In the genomic region with DNA sequence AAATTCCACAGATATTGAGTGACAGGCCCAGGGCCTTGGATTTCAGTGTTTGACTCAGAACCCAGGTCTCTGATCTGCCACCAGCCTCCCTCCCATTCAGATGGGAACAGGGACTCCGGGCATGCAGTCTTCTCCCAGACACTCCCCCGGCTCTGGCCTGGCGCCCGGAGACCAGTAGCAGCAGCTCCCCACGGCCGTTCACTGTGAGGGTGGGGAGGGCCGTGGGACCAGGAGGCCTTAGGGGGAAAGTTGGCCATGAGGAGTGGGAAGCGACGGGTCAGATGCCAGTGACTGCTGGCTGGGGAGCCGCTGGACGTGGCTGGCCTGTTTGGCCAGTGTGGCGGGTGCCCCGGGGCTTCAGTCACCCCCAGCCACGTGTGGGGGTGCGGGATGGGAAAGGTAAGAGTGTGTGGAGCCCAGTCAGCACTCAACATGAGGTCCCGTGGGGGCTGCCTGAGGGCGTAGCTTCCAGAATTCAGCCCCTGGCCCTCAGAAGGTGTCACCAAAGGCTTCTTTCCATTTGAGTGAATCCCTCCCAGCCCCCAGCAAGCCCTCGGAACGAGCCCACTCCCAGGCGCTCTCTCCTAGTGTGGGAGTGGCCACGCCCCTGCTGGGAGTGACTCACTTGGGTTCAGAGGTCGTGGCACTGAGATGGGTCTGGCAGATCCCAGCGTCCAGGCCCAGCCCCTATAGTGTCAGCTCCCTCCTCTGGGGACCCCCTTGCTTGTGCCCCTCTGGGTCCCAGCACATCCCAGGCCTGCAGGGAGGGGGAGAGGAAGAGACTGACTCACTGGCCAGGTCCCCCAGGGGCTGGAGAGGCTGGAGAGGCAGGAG, we compare ENCODE assay signal across 8 cellular contexts.
DNase-seq lines count a peak whose midpoint lies in the region; ATAC-seq and TF ChIP-seq lines count a peak whose summit lies in the region.

No MANE protein-coding gene starts in this region.

- no peaks in the 10 kb centered on the region for H3K9me2 ChIP-seq in PC-3 (replicated peaks; ENCODE audit: low read length)

- H3K9me3 ChIP-seq in PC-3 (ENCODE audit: low read length) (no peaks in the 10 kb centered on the region), iPS-18c (ENCODE audit: control insufficient read depth, insufficient read depth, low read length) (peaks cover 3% of the 10 kb centered on the region), sigmoid colon (no peaks in the 10 kb centered on the region)

- no peak overlapping the region for H3K4me2 ChIP-seq in PC-3 (ENCODE audit: low read length)

- no peak for TF ChIP-seq POLR2A in sigmoid colon (IDR thresholded peaks at IDR 0.05)

- intact Hi-C loops in PC-3 (cut with micrococcal nuclease) (no loop called here), sigmoid colon (cut with DNase I) (no loop called here)

- TF ChIP-seq EP300 in sigmoid colon (IDR thresholded peaks at IDR 0.05) = no peak

- no peak overlapping the region for H3K9ac ChIP-seq in PC-3 (ENCODE audit: low read length)

- no peaks in the 10 kb centered on the region for H3K27me3 ChIP-seq in PC-3 (ENCODE audit: low read length)
- no peaks in the 10 kb centered on the region for H3K27me3 ChIP-seq in sigmoid colon

- DNase-seq in ELR (ENCODE audit: low read depth) = peak; percentile 80
- DNase-seq in PC-3 = peak; percentile 25
- peak; percentile 82 for DNase-seq in astrocyte of the hippocampus (ENCODE audit: low read depth, low spot score)
- peak; percentile 91 for DNase-seq in sigmoid colon
- no peak for DNase-seq in NCI-H510A (lab: John Stamatoyannopoulos, UW)

- ATAC-seq in PC-3 (peak; percentile 48), GM18498 (IDR thresholded peaks at IDR 0.05; ENCODE audit: unreplicated experiment) (no peak), GM18873 (IDR thresholded peaks at IDR 0.05; ENCODE audit: low FRiP score, unreplicated experiment) (no peak)

- CTCF ChIA-PET in PC-3 (lab: Charles Lee) = interaction anchor here (0.6 kb wide), 1 partner anchor 276 kb away, joined by 5 read pairs; no protein-coding TSS in a partner anchor

- no TSS peak for BruUV-seq in PC-3 (replicated peaks; lab: Mats Ljungman, UMichigan)

- H3K79me2 ChIP-seq in PC-3 (ENCODE audit: low read length) = peaks cover 82% of the 10 kb centered on the region

- peaks cover 19% of the 10 kb centered on the region for H3K4me1 ChIP-seq in PC-3 (ENCODE audit: insufficient read depth, low read length)
- H3K4me1 ChIP-seq in sigmoid colon = peaks cover 0 to 93% (median 89%) of the 10 kb centered on the region in 4 donors

- TF ChIP-seq CTCF in PC-3 (conservative IDR thresholded peaks at IDR 0.05; ENCODE audit: low read depth, low read length) (no peak), sigmoid colon (IDR thresholded peaks at IDR 0.05) (no peak)

- POLR2A ChIA-PET in PC-3 (lab: Charles Lee; ENCODE audit: unreplicated experiment) = no interaction called here

- peaks cover 4% of the 10 kb centered on the region; the same call in 1 of the 2 replicates for H3K36me3 ChIP-seq in PC-3 (ENCODE audit: low read depth, low read length)
- H3K36me3 ChIP-seq in sigmoid colon = peaks cover 0 to 5% (median 0%) of the 10 kb centered on the region in 4 donors

- H4K20me1 ChIP-seq in PC-3 (ENCODE audit: low read length) = peaks cover 35% of the 10 kb centered on the region; the same call in 1 of the 2 replicates

- no peak overlapping the region for H3K27ac ChIP-seq in PC-3 (ENCODE audit: low read length)
- peak overlapping the region; percentile 95 to 99 (median 96) for H3K27ac ChIP-seq in sigmoid colon

- no peak overlapping the region for H2AFZ ChIP-seq in PC-3 (ENCODE audit: low read length)

- H3K4me3 ChIP-seq in PC-3 (ENCODE audit: low read length) = no peak overlapping the region
- peak overlapping the region; percentile 57; the same call in 1 of the 2 replicates for H3K4me3 ChIP-seq in iPS-18c (ENCODE audit: insufficient read depth, low read depth, low read length)
- H3K4me3 ChIP-seq in sigmoid colon = peak overlapping the region; percentile 47 to 60 (median 57)

- WGBS in sigmoid colon, 2 donors = 9 to 28% methylated on average over 23 of the region's 23 CpGs

- no peaks in the 10 kb centered on the region for H3F3A ChIP-seq in PC-3 (ENCODE audit: low read length, unreplicated experiment)
